17 cellular contexts compared by ENCODE assay signal in the genomic region with DNA sequence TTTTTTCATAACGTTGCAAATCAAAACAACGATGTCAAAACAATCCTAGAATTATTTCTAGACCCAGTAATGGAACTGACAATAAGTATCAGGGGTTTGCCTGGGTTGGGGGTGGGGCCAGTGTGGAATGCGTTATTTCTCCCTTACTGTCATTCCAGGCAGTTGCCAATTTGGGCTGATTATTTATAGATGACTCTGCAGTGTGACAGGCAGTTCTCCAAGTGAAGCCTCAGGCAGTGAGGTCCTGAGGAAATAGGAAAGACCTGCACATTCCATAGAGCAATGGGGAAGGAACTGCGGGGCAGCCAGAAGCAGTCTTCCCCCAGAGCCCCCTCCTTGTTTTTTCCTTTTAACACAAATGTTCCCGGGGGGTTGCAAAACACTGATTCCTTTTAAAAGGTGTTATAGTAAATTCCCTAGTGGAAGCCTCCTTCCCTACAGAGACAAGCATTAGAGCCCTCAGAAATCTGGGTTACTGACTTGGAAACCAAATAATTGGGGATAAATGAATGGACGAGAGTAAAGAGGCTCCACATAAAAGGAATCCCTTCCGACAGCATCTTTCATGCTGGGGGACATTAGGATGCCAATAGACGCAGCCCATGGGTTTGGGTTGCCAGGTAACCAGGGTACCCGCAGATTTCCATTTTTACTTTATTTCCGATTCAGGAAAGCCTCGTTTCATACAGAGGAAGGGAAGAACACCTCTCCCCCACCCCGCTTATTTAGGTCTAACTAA.
DNase-seq lines count a peak whose midpoint lies in the region; ATAC-seq and TF ChIP-seq lines count a peak whose summit lies in the region.
"Had no signal": no experiment of that assay in that cellular context is flagged by ENCODE, and none has a peak within 500 bp of the region (broad histone marks: within the 10 kb centered on the region; RNA-seq: fewer than 3 reads in every experiment).

No MANE protein-coding gene starts in this region.

- no peaks in the 10 kb centered on the region for H3K79me2 ChIP-seq in PC-3 (ENCODE audit: low read length)

- H3K27me3 Mint-ChIP-seq in endodermal cell (ENCODE audit: insufficient read depth) (peaks cover 17% of the 10 kb centered on the region), nephron progenitor cell (ENCODE audit: low read depth, poor library complexity) (peaks cover 8% of the 10 kb centered on the region)

- H2AFZ ChIP-seq in PC-3 (ENCODE audit: low read length): no peak overlapping the region

- peaks cover 0 to 7% (median 3%) of the 10 kb centered on the region in 10 experiments; a peak in 4 of 20 replicates for H3K4me1 ChIP-seq in BLaER1 treated with 17β-estradiol and CSF1 and Interleukin-3, amounts not matched to agents 10 nM and 100 nM
- H3K4me1 ChIP-seq in endodermal cell (ENCODE audit: control insufficient read depth, insufficient read depth, low read length) (peaks cover 15% of the 10 kb centered on the region), PC-3 (ENCODE audit: insufficient read depth, low read length) (no peaks in the 10 kb centered on the region)
- H3K4me1 ChIP-seq: ascending aorta, HAP-1 had no signal

- H3K9me3 Mint-ChIP-seq in endodermal cell: no peaks in the 10 kb centered on the region
- no peaks in the 10 kb centered on the region for H3K9me3 Mint-ChIP-seq in nephron progenitor cell

- H3K36me3 Mint-ChIP-seq in endodermal cell (ENCODE audit: low read depth): no peaks in the 10 kb centered on the region
- H3K36me3 Mint-ChIP-seq in nephron progenitor cell (ENCODE audit: low read depth): no peaks in the 10 kb centered on the region

- intact Hi-C loops in PC-3 (cut with micrococcal nuclease): no loop called here

- POLR2A ChIA-PET in PC-3 (lab: Charles Lee; ENCODE audit: unreplicated experiment): no interaction called here

- H3K4me1 Mint-ChIP-seq in endodermal cell (peaks cover 26% of the 10 kb centered on the region), nephron progenitor cell (peaks cover 36% of the 10 kb centered on the region)

- no peak overlapping the region for H3K4me3 ChIP-seq in BLaER1 treated with 17β-estradiol and CSF1 and Interleukin-3, amounts not matched to agents 10 nM and 100 nM
- H3K4me3 ChIP-seq in MG63 (no peak overlapping the region), endodermal cell (ENCODE audit: low read length) (peak overlapping the region; percentile 63), PC-3 (ENCODE audit: low read length) (no peak overlapping the region)
- H3K4me3 ChIP-seq: ascending aorta, HAP-1 had no signal

- H3F3A ChIP-seq in PC-3 (ENCODE audit: low read length, unreplicated experiment): no peaks in the 10 kb centered on the region

- DNase-seq in MG63 (peak; percentile 43), endodermal cell (peak; percentile 52), nephron progenitor cell (peak; percentile 32), activated gamma-delta T cell treated with Interleukin-2 at 50 U/mL for 16 hours (no peak), PC-3 (no peak), NCI-H128 (lab: John Stamatoyannopoulos, UW; ENCODE audit: unreplicated experiment) (no peak)
- no peak for DNase-seq in activated naive CD4-positive, alpha-beta T cell (lab: John Stamatoyannopoulos, UW)
- DNase-seq: activated CD4-positive, alpha-beta T cell treated with anti-CD3 and anti-CD28 coated beads for 4 hours; activated effector memory CD4-positive, alpha-beta T cell treated with anti-CD3 and anti-CD28 coated beads, Interleukin-2, amount 50 U/mL, for 16 hours; NCI-H187 treated with DMSO at 0.1 percent for 48 hours; NCI-H510A treated with DMSO at 0.1 percent for 48 hours; SK-N-SH had no signal

- H3K4me2 ChIP-seq in BLaER1 treated with 17β-estradiol and CSF1 and Interleukin-3, amounts not matched to agents 10 nM and 100 nM: peak overlapping the region in 9 of 11 experiments; percentile 8 to 61 (median 32); a peak in 12 of 22 replicates
- no peak overlapping the region for H3K4me2 ChIP-seq in PC-3 (ENCODE audit: low read length)
- H3K4me2 ChIP-seq: SK-N-SH had no signal

- no peaks in the 10 kb centered on the region for H3K9me3 ChIP-seq in BLaER1 treated with 17β-estradiol and CSF1 and Interleukin-3, amounts not matched to agents 10 nM and 100 nM (replicated peaks in 1 of 11)
- H3K9me3 ChIP-seq in MG63: no peaks in the 10 kb centered on the region
- H3K9me3 ChIP-seq in endodermal cell (ENCODE audit: control insufficient read depth, low read length): no peaks in the 10 kb centered on the region
- H3K9me3 ChIP-seq in PC-3 (ENCODE audit: low read length): no peaks in the 10 kb centered on the region
- H3K9me3 ChIP-seq: ascending aorta, HAP-1, heart right ventricle, SK-N-SH had no signal

- no peaks in the 10 kb centered on the region for H3K36me3 ChIP-seq in BLaER1 treated with 17β-estradiol and CSF1 and Interleukin-3, amounts not matched to agents 10 nM and 100 nM
- H3K36me3 ChIP-seq in MG63 (no peaks in the 10 kb centered on the region), endodermal cell (ENCODE audit: control insufficient read depth, insufficient read depth, low read length) (no peaks in the 10 kb centered on the region), PC-3 (ENCODE audit: low read depth, low read length) (no peaks in the 10 kb centered on the region)
- H3K36me3 ChIP-seq: ascending aorta, HAP-1, heart right ventricle had no signal

- H3K4me3 Mint-ChIP-seq in endodermal cell: peak overlapping the region; percentile 40
- peak overlapping the region; percentile 24 for H3K4me3 Mint-ChIP-seq in nephron progenitor cell

- H3K27ac ChIP-seq in BLaER1 treated with 17β-estradiol and CSF1 and Interleukin-3, amounts not matched to agents 10 nM and 100 nM: no peak overlapping the region
- peak overlapping the region; percentile 72 for H3K27ac ChIP-seq in endodermal cell (ENCODE audit: low read depth, low read length)
- H3K27ac ChIP-seq in PC-3 (ENCODE audit: low read length): no peak overlapping the region
- H3K27ac ChIP-seq: ascending aorta, heart right ventricle had no signal

- no peak for ATAC-seq in PC-3
- ATAC-seq: left lobe of liver had no signal

- TF ChIP-seq CTCF in endodermal cell (conservative IDR thresholded peaks at IDR 0.05): no peak
- no peak for TF ChIP-seq CTCF in nephron progenitor cell (IDR thresholded peaks at IDR 0.05)
- no peak for TF ChIP-seq CTCF in PC-3 (conservative IDR thresholded peaks at IDR 0.05; ENCODE audit: low read depth, low read length)

- CTCF ChIA-PET in PC-3 (lab: Charles Lee): no interaction called here

- H3K27me3 ChIP-seq in BLaER1 treated with 17β-estradiol and CSF1 and Interleukin-3, amounts not matched to agents 10 nM and 100 nM: peaks cover 0 to 10% (median 9%) of the 10 kb centered on the region in 11 experiments; a peak in 12 of 22 replicates
- H3K27me3 ChIP-seq in MG63 (peaks cover 15% of the 10 kb centered on the region), endodermal cell (ENCODE audit: control insufficient read depth, insufficient read depth, low read length, poor library complexity, severe bottlenecking) (no peaks in the 10 kb centered on the region), PC-3 (ENCODE audit: low read length) (peaks cover 50% of the 10 kb centered on the region)
- H3K27me3 ChIP-seq: ascending aorta had no signal

- H4K20me1 ChIP-seq in BLaER1 treated with 17β-estradiol and CSF1 and Interleukin-3, amounts not matched to agents 10 nM and 100 nM: no peaks in the 10 kb centered on the region
- H4K20me1 ChIP-seq in PC-3 (ENCODE audit: low read length): no peaks in the 10 kb centered on the region

- no peak overlapping the region for H3K27ac Mint-ChIP-seq in endodermal cell
- no peak overlapping the region for H3K27ac Mint-ChIP-seq in nephron progenitor cell

- no TSS peak for BruUV-seq in PC-3 (replicated peaks; lab: Mats Ljungman, UMichigan)

- no peak overlapping the region for H3K9ac ChIP-seq in BLaER1 treated with 17β-estradiol and CSF1 and Interleukin-3, amounts not matched to agents 10 nM and 100 nM
- H3K9ac ChIP-seq in endodermal cell (ENCODE audit: extremely low read depth, low read length, poor library complexity, severe bottlenecking): no peak overlapping the region
- no peak overlapping the region for H3K9ac ChIP-seq in PC-3 (ENCODE audit: low read length)
- H3K9ac ChIP-seq: SK-N-SH had no signal

- no peaks in the 10 kb centered on the region for H3K9me2 ChIP-seq in PC-3 (replicated peaks; ENCODE audit: low read length)
- H3K9me2 ChIP-seq: SK-N-SH had no signal

- 28 to 29% methylated on average over 8 to 11 of the region's 12 CpGs for WGBS in endodermal cell (ENCODE audit: insufficient coverage in 1 of 2, insufficient read length in 1 of 2), 2 experiments

Comparison
In these comparisons a context has a peak if more than half of its experiments do, and no peak if none do; other contexts are left out.
1. DNase-seq: peak in MG63 (single experiment), endodermal cell (single experiment) and nephron progenitor cell (single experiment); none in activated gamma-delta T cell treated with Interleukin-2 at 50 U/mL for 16 hours (single experiment), PC-3 (single experiment), activated naive CD4-positive, alpha-beta T cell (0 of 4) and NCI-H128 (single experiment).